In genomic region chr9:130358928-130359327, GRCh38 we compare ENCODE assay signal across 30 cellular contexts.
"Had no signal": no experiment of that assay in that cellular context is flagged by ENCODE, and none has a peak within 500 bp of the region (broad histone marks: within the 10 kb centered on the region; RNA-seq: fewer than 3 reads in every experiment).

No MANE protein-coding gene starts in this region.

- DNase-seq: hypothalamus; immature natural killer cell; kidney; left colon; lower lobe of right lung; mammary epithelial cell; mesenchymal stem cell; naive thymus-derived CD8-positive, alpha-beta T cell; nucleus accumbens; pancreas; posterior cingulate gyrus; retina; stimulated activated CD4-positive, alpha-beta T cell treated with anti-CD3 and anti-CD28 coated beads, Interleukin-12 subunit alpha, Interleukin-12 subunit beta, amount 100 ng/mL, for 4 hours; stimulated activated CD4-positive, alpha-beta T cell treated with anti-CD3 and anti-CD28 coated beads, Interleukin-15, amount 100 ng/mL, for 24 hours; stimulated activated CD4-positive, alpha-beta T cell treated with anti-CD3 and anti-CD28 coated beads, Interleukin-2, amount 100 ng/mL, for 24 hours; stimulated activated CD4-positive, alpha-beta T cell treated with anti-CD3 and anti-CD28 coated beads, Interleukin-4, amount 100 ng/mL, for 1 hour; stimulated activated naive CD4-positive, alpha-beta T cell; tibial artery; trophoblast cell; upper lobe of right lung had no signal

- H3K36me3 ChIP-seq: left lung, lower lobe of right lung, pancreas, prostate gland, suprapubic skin, thoracic aorta, tibial artery, upper lobe of right lung had no signal

- H3K4me1 ChIP-seq: left lung, lower lobe of right lung, pancreas, prostate gland, suprapubic skin, upper lobe of right lung had no signal

- H3K36me3 Mint-ChIP-seq: immature natural killer cell; naive thymus-derived CD8-positive, alpha-beta T cell had no signal

- H3K9me3 Mint-ChIP-seq: immature natural killer cell; naive thymus-derived CD8-positive, alpha-beta T cell; nephron; neural crest cell; stimulated activated naive CD8-positive, alpha-beta T cell treated with anti-CD3 and anti-CD28 coated beads, Interleukin-15, Interleukin-2, amounts not matched to agents 100 ng/mL and 50 ng/mL, for 24 hours had no signal

- ATAC-seq: left colon; left lung; lower lobe of right lung; naive thymus-derived CD8-positive, alpha-beta T cell; pancreas; right cardiac atrium; sciatic nerve; upper lobe of right lung had no signal

- H3K27me3 ChIP-seq: left lung, pancreas, upper lobe of right lung had no signal

- H3K9me3 ChIP-seq: left lung, lower lobe of right lung, pancreas, prostate gland, suprapubic skin, thoracic aorta, tibial artery, upper lobe of right lung had no signal

- H3K27me3 Mint-ChIP-seq: stimulated activated naive CD8-positive, alpha-beta T cell treated with anti-CD3 and anti-CD28 coated beads, Interleukin-15, Interleukin-2, amounts not matched to agents 100 ng/mL and 50 ng/mL, for 24 hours had no signal

- H3K4me1 Mint-ChIP-seq: immature natural killer cell, nephron, neural crest cell had no signal

- H3K27ac ChIP-seq: left lung, lower lobe of right lung, pancreas, prostate gland, skin epidermis, suprapubic skin, thoracic aorta, tibial artery, upper lobe of right lung had no signal

- H3K4me3 ChIP-seq: left lung, lower lobe of right lung, pancreas, prostate gland, skin epidermis, suprapubic skin, thoracic aorta, tibial artery, upper lobe of right lung had no signal

- H3K27ac Mint-ChIP-seq: immature natural killer cell; naive thymus-derived CD8-positive, alpha-beta T cell; nephron; stimulated activated naive CD8-positive, alpha-beta T cell treated with anti-CD3 and anti-CD28 coated beads, Interleukin-15, Interleukin-2, amounts not matched to agents 100 ng/mL and 50 ng/mL, for 24 hours had no signal

- H3K4me3 Mint-ChIP-seq: immature natural killer cell; naive thymus-derived CD8-positive, alpha-beta T cell; nephron; neural crest cell; stimulated activated naive CD8-positive, alpha-beta T cell treated with anti-CD3 and anti-CD28 coated beads, Interleukin-15, Interleukin-2, amounts not matched to agents 100 ng/mL and 50 ng/mL, for 24 hours had no signal
